In genomic region chr10:72340510-72340895, GRCh38 we compare ENCODE assay signal across 8 cellular contexts. TPM values are rescaled to one million over a fixed set of nuclear protein-coding genes. Genes with fewer than 3 reads are reported as not detected.
DNase-seq lines count a peak whose midpoint lies in the region; ATAC-seq, FAIRE-seq and TF ChIP-seq lines count a peak whose summit lies in the region.

No MANE protein-coding gene starts in this region.

- peaks cover 17% of the 10 kb centered on the region for H3K36me3 Mint-ChIP-seq in progenitor cell of endocrine pancreas (ENCODE audit: insufficient read depth)

- peak; percentile 21 for FAIRE-seq in GM18507 (lab: Jason Lieb, UNC)

- no TSS peak for BruUV-seq in A673 (replicated peaks; lab: Mats Ljungman, UMichigan)

- H3K27ac Mint-ChIP-seq in progenitor cell of endocrine pancreas: no peak overlapping the region

- WGBS in gastroesophageal sphincter (ENCODE audit: low coverage in 1 of 2), 2 donors: 4% methylated on average over 4 of the region's 15 CpGs; no CpG with 5 or more reads in 1 of the 2 donors

- H3K27ac ChIP-seq in A673 (ENCODE audit: low read depth, low read length, poor library complexity, severe bottlenecking) (no peak overlapping the region), gastroesophageal sphincter (no peak overlapping the region)

- H3K27me3 ChIP-seq in A673 (replicated peaks; ENCODE audit: insufficient read depth, low read depth, low read length, poor library complexity) (no peaks in the 10 kb centered on the region), gastroesophageal sphincter (no peaks in the 10 kb centered on the region)

- H3K9me3 ChIP-seq in A673 (ENCODE audit: low read depth, low read length, poor library complexity, severe bottlenecking) (no peaks in the 10 kb centered on the region), gastroesophageal sphincter (no peaks in the 10 kb centered on the region)

- H3K9me3 Mint-ChIP-seq in progenitor cell of endocrine pancreas (ENCODE audit: low read depth): no peaks in the 10 kb centered on the region

- POLR2A ChIA-PET in A673 (lab: Charles Lee; ENCODE audit: low non-redundant PET): no interaction called here

- no peaks in the 10 kb centered on the region for H3K4me1 Mint-ChIP-seq in progenitor cell of endocrine pancreas (ENCODE audit: low read depth)

- peak; percentile 21 for ATAC-seq in gastroesophageal sphincter
- no peak for ATAC-seq in HG02763 (IDR thresholded peaks at IDR 0.05; ENCODE audit: unreplicated experiment)

- CTCF ChIA-PET in A673 (lab: Charles Lee): interaction anchor here (1.0 to 2.2 kb wide), 2 partner anchors 181 to 292 kb away, joined by 4 to 5 read pairs; no protein-coding TSS in a partner anchor

- TF ChIP-seq EP300 in gastroesophageal sphincter (IDR thresholded peaks at IDR 0.05): no peak

- intact Hi-C loops in A673 (cut with micrococcal nuclease; ENCODE audit: unreplicated experiment): no loop called here

- DNase-seq in A673 (ENCODE audit: low spot score): peak; percentile 79
- no peak for DNase-seq in GM18507 (ENCODE audit: extremely low spot score, insufficient read length, low read depth)
- peak; percentile 51 for DNase-seq in RKO (ENCODE audit: low spot score)
- DNase-seq in activated effector memory CD4-positive, alpha-beta T cell treated with Interleukin-2 at 50 U/mL for 16 hours: peak; percentile 63
- peak; percentile 55 for DNase-seq in progenitor cell of endocrine pancreas (ENCODE audit: low spot score, unreplicated experiment)
- no peak for DNase-seq in NCI-H2107 treated with DMSO at 0.1 percent for 48 hours (lab: John Stamatoyannopoulos, UW; ENCODE audit: unreplicated experiment)

- TF ChIP-seq CTCF in A673 (conservative IDR thresholded peaks at IDR 0.05; ENCODE audit: low read depth, low read length): peak; percentile 98
- TF ChIP-seq CTCF in gastroesophageal sphincter (IDR thresholded peaks at IDR 0.05): peak in 3 of 4 experiments; percentile 85 to 96 (median 87)
- TF ChIP-seq CTCF in progenitor cell of endocrine pancreas (IDR thresholded peaks at IDR 0.05; ENCODE audit: unreplicated experiment): peak; percentile 92

- no peak overlapping the region for H3K4me3 ChIP-seq in A673 (ENCODE audit: low read depth, low read length, poor library complexity, severe bottlenecking)
- no peak overlapping the region for H3K4me3 ChIP-seq in gastroesophageal sphincter

- H3K4me1 ChIP-seq in A673 (ENCODE audit: insufficient read depth, low read length, poor library complexity, severe bottlenecking) (peaks cover 8% of the 10 kb centered on the region), gastroesophageal sphincter (peaks cover 0 to 43% (median 13%) of the 10 kb centered on the region in 3 donors)

- H3K36me3 ChIP-seq in A673 (ENCODE audit: insufficient read depth, low read length, poor library complexity, severe bottlenecking): peaks cover 22% of the 10 kb centered on the region
- peaks cover 0 to 97% of the 10 kb centered on the region in 2 donors for H3K36me3 ChIP-seq in gastroesophageal sphincter

- no peak overlapping the region for H3K4me3 Mint-ChIP-seq in progenitor cell of endocrine pancreas (ENCODE audit: low read depth)

- H3K27me3 Mint-ChIP-seq in progenitor cell of endocrine pancreas: no peaks in the 10 kb centered on the region

- TF ChIP-seq POLR2A in gastroesophageal sphincter (IDR thresholded peaks at IDR 0.05): no peak

RNA-seq across cellular contexts. Expression of gene DNAJB12, which starts 14.2 kb away (rescaled TPM):
- total RNA-seq in A673 (2021) (29.5 and 31.2 TPM in 2 replicates), gastroesophageal sphincter (10 to 100 TPM; 28.6 to 43.0 (median 33.4) TPM), progenitor cell of endocrine pancreas (33.2 and 34.7 TPM in 2 replicates)

Comparison
In these comparisons a context has a peak if more than half of its experiments do, and no peak if none do; other contexts are left out.
1. DNase-seq: peak in A673 (single experiment), RKO (single experiment), activated effector memory CD4-positive, alpha-beta T cell treated with Interleukin-2 at 50 U/mL for 16 hours (single experiment) and progenitor cell of endocrine pancreas (single experiment); none in GM18507 (single experiment) and NCI-H2107 treated with DMSO at 0.1 percent for 48 hours (single experiment).
2. Peak in every context shown above with its lines, with median percentiles within 50 percentile points of each other: CTCF ChIP-seq.